In genomic region chr10:49379596-49380410, GRCh38 we compare ENCODE assay signal across 15 cellular contexts. TPM values are rescaled to one million over a fixed set of nuclear protein-coding genes. Genes with fewer than 3 reads are reported as not detected.
DNase-seq lines count a peak whose midpoint lies in the region; ATAC-seq, FAIRE-seq and TF ChIP-seq lines count a peak whose summit lies in the region.
"Had no signal": no experiment of that assay in that cellular context is flagged by ENCODE, and none has a peak within 500 bp of the region (broad histone marks: within the 10 kb centered on the region; RNA-seq: fewer than 3 reads in every experiment).

No MANE protein-coding gene starts in this region.

- intact Hi-C loops in Right ventricle myocardium inferior (cut with DNase I) (no loop called here), cardiac septum (cut with DNase I) (no loop called here), heart left ventricle (cut with DNase I) (no loop called here)

- peaks cover 0 to 12% (median 0%) of the 10 kb centered on the region in 9 donors for H3K27me3 ChIP-seq in heart left ventricle
- H3K27me3 ChIP-seq: BLaER1 had no signal

- H3K36me3 Mint-ChIP-seq in activated naive CD4-positive, alpha-beta T cell treated with anti-CD3 and anti-CD28 coated beads, Interleukin-2, amount 50 U/mL, for 72 hours = no peaks in the 10 kb centered on the region

- no peak overlapping the region for H3K27ac Mint-ChIP-seq in activated naive CD4-positive, alpha-beta T cell treated with anti-CD3 and anti-CD28 coated beads, Interleukin-2, amount 50 U/mL, for 72 hours
- H3K27ac Mint-ChIP-seq: stimulated activated naive CD8-positive, alpha-beta T cell treated with anti-CD3 and anti-CD28 coated beads, Interleukin-15, Interleukin-2, amounts not matched to agents 100 ng/mL and 50 ng/mL, for 24 hours had no signal

- peak; percentile 72 for DNase-seq in Right ventricle myocardium inferior (ENCODE audit: missing footprints)
- no peak for DNase-seq in cardiac septum (ENCODE audit: low spot score)
- peak; percentile 3 for DNase-seq in RKO (ENCODE audit: low spot score)
- no peak for DNase-seq in heart left ventricle
- DNase-seq in urothelium cell line (ENCODE audit: low spot score) = peak; percentile 41
- no peak for DNase-seq in activated naive CD4-positive, alpha-beta T cell treated with anti-CD3 and anti-CD28 coated beads, Interleukin-2, amount 50 U/mL, for 72 hours (ENCODE audit: low spot score in 2 of 2)
- no peak for DNase-seq in NK-92 (lab: John Stamatoyannopoulos, UW; ENCODE audit: unreplicated experiment)
- no peak for DNase-seq in GM19238 (ENCODE audit: insufficient read length, low spot score)
- DNase-seq: activated CD8-positive, alpha-beta memory T cell treated with anti-CD3 and anti-CD28 coated beads for 24 hours; NCI-H1417 treated with DMSO at 0.1 percent for 48 hours; spleen had no signal

- ATAC-seq in Right ventricle myocardium inferior = no peak
- peak in 2 of 4 donors; percentile 35 to 68 for ATAC-seq in heart left ventricle
- no peak for ATAC-seq in activated naive CD4-positive, alpha-beta T cell treated with anti-CD3 and anti-CD28 coated beads, Interleukin-2, amount 50 U/mL, for 72 hours

- H3K4me3 ChIP-seq in heart left ventricle = no peak overlapping the region
- H3K4me3 ChIP-seq: BLaER1, spleen had no signal

- H3K9me3 Mint-ChIP-seq in activated naive CD4-positive, alpha-beta T cell treated with anti-CD3 and anti-CD28 coated beads, Interleukin-2, amount 50 U/mL, for 72 hours = no peaks in the 10 kb centered on the region
- H3K9me3 Mint-ChIP-seq: stimulated activated naive CD8-positive, alpha-beta T cell treated with anti-CD3 and anti-CD28 coated beads, Interleukin-15, Interleukin-2, amounts not matched to agents 100 ng/mL and 50 ng/mL, for 24 hours had no signal

- H3K27ac ChIP-seq in heart left ventricle = no peak overlapping the region
- H3K27ac ChIP-seq: BLaER1, spleen had no signal

- 58 to 67% (median 65%) methylated on average over 8 to 13 of the region's 13 CpGs for WGBS in heart left ventricle, 4 donors

- no peak for TF ChIP-seq POLR2A in heart left ventricle (IDR thresholded peaks at IDR 0.05)

- peak in 8 of 12 donors; percentile 7 to 38 (median 18) for TF ChIP-seq CTCF in heart left ventricle (IDR thresholded peaks at IDR 0.05)

- H3K9me3 ChIP-seq in heart left ventricle = no peaks in the 10 kb centered on the region
- H3K9me3 ChIP-seq: BLaER1, spleen had no signal

- peak; percentile 56 for FAIRE-seq in urothelium cell line (lab: Jason Lieb, UNC)
- FAIRE-seq: astrocyte, GM18507 had no signal

- H3K4me1 ChIP-seq in heart left ventricle = peaks cover 0 to 4% (median 0%) of the 10 kb centered on the region in 12 donors
- H3K4me1 ChIP-seq: spleen had no signal

- no peaks in the 10 kb centered on the region for H3K36me3 ChIP-seq in heart left ventricle
- H3K36me3 ChIP-seq: BLaER1, spleen had no signal

RNA-seq across cellular contexts. Expression of gene DRGX, which starts 16.1 kb away (rescaled TPM):
- total RNA-seq in Right ventricle myocardium inferior = not detected
- not detected for total RNA-seq in cardiac septum
- not detected for total RNA-seq in heart left ventricle
- polyA plus RNA-seq in heart left ventricle = not detected
- not detected for total RNA-seq in activated naive CD4-positive, alpha-beta T cell treated with anti-CD3 and anti-CD28 coated beads, Interleukin-2, amount 50 U/mL, for 72 hours
- total RNA-seq: astrocyte, spleen had no signal

Comparison
In these comparisons a context has a peak if more than half of its experiments do, and no peak if none do; other contexts are left out.
1. DNase-seq: peak in Right ventricle myocardium inferior (single experiment), RKO (single experiment) and urothelium cell line (single experiment); none in cardiac septum (single experiment), heart left ventricle (0 of 5), activated naive CD4-positive, alpha-beta T cell treated with anti-CD3 and anti-CD28 coated beads, Interleukin-2, amount 50 U/mL, for 72 hours (0 of 2), NK-92 (single experiment) and GM19238 (single experiment).